ENCODE assay signal across 18 cellular contexts in the genomic region with DNA sequence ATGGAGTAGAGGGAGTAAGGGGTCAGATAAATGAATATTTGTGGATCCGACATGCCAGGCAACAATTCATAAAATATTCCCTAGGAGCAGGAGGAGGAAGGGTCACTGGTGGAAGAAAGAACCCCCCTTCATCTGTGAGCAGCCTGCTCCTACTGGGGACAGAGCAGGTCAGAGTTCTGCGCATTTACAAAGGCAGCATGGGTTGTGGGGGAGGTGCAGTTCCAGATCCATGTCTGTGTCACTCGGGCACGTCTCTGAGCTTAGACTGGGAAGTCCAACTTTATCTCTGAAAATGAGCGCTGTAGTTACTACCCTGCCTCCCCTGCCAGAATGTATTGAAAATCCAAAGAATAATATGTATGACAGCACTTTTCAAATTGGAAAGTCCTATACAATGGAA.
DNase-seq lines count a peak whose midpoint lies in the region; ATAC-seq and TF ChIP-seq lines count a peak whose summit lies in the region.
"Had no signal": no experiment of that assay in that cellular context is flagged by ENCODE, and none has a peak within 500 bp of the region (broad histone marks: within the 10 kb centered on the region; RNA-seq: fewer than 3 reads in every experiment).

No MANE protein-coding gene starts in this region.

- no peak for DNase-seq in CD8-positive, alpha-beta memory T cell
- peak; percentile 43 for DNase-seq in OCI-M1 (lab: John Stamatoyannopoulos, UW)
- DNase-seq in iPS-NIHi7 (ENCODE audit: extremely low spot score): peak; percentile 37
- peak; percentile 34 for DNase-seq in neural progenitor cell (ENCODE audit: low spot score)
- DNase-seq in DMS 273 (lab: John Stamatoyannopoulos, UW; ENCODE audit: unreplicated experiment): no peak
- DNase-seq in OCI-LY7 (ENCODE audit: low spot score): no peak
- DNase-seq: Calu3, DND-41, GF-D8, MG63, NCI-H1105 treated with DMSO at 0.1 percent for 48 hours, NCI-H187, NCI-H446, NCI-H748 treated with DMSO at 0.1 percent for 48 hours, SIG-M5 had no signal

- H3K27me3 Mint-ChIP-seq in CD8-positive, alpha-beta memory T cell: no peaks in the 10 kb centered on the region
- peaks cover 8% of the 10 kb centered on the region for H3K27me3 Mint-ChIP-seq in neural progenitor cell (ENCODE audit: insufficient read depth, low read depth)

- H3K4me2 ChIP-seq in neural progenitor cell: no peak overlapping the region
- no peak overlapping the region for H3K4me2 ChIP-seq in OCI-LY7 (ENCODE audit: low read length)
- H3K4me2 ChIP-seq: A549, KMS-11 had no signal

- H3K4me3 ChIP-seq in CD8-positive, alpha-beta memory T cell (ENCODE audit: low read length): no peak overlapping the region
- H3K4me3 ChIP-seq in neural progenitor cell (no peak overlapping the region), OCI-LY7 (ENCODE audit: low read depth, low read length, poor library complexity, severe bottlenecking) (no peak overlapping the region)
- H3K4me3 ChIP-seq: A549, MG63 had no signal

- no peaks in the 10 kb centered on the region for H3K27me3 ChIP-seq in CD8-positive, alpha-beta memory T cell (ENCODE audit: insufficient read depth, low read length, poor library complexity, severe bottlenecking)
- no peaks in the 10 kb centered on the region for H3K27me3 ChIP-seq in neural progenitor cell
- H3K27me3 ChIP-seq: MG63 had no signal

- H3K79me2 ChIP-seq in neural progenitor cell (ENCODE audit: low read depth): no peaks in the 10 kb centered on the region
- no peaks in the 10 kb centered on the region for H3K79me2 ChIP-seq in OCI-LY7 (ENCODE audit: insufficient read depth, low read depth, low read length)

- no peak overlapping the region for H3K4me3 Mint-ChIP-seq in CD8-positive, alpha-beta memory T cell
- H3K4me3 Mint-ChIP-seq in neural progenitor cell: peak overlapping the region; percentile 41

- TF ChIP-seq CTCF in neural progenitor cell (IDR thresholded peaks at IDR 0.05) (no peak), OCI-LY7 (conservative IDR thresholded peaks at IDR 0.05; ENCODE audit: low read length) (no peak)

- no peaks in the 10 kb centered on the region for H4K20me1 ChIP-seq in neural progenitor cell (ENCODE audit: low read depth)
- no peaks in the 10 kb centered on the region for H4K20me1 ChIP-seq in OCI-LY7 (ENCODE audit: insufficient read depth, low read length)

- no peaks in the 10 kb centered on the region for H3K4me1 ChIP-seq in CD8-positive, alpha-beta memory T cell (ENCODE audit: insufficient read depth, low read length)
- H3K4me1 ChIP-seq in neural progenitor cell: peaks cover 9% of the 10 kb centered on the region
- no peaks in the 10 kb centered on the region for H3K4me1 ChIP-seq in OCI-LY7 (ENCODE audit: insufficient read depth, low read length, poor library complexity, severe bottlenecking)
- H3K4me1 ChIP-seq: A549 had no signal

- H3K36me3 Mint-ChIP-seq in CD8-positive, alpha-beta memory T cell: no peaks in the 10 kb centered on the region
- H3K36me3 Mint-ChIP-seq in neural progenitor cell: no peaks in the 10 kb centered on the region

- H3K9ac ChIP-seq in neural progenitor cell: no peak overlapping the region
- H3K9ac ChIP-seq: KMS-11 had no signal

- H3K9me3 Mint-ChIP-seq in CD8-positive, alpha-beta memory T cell: peaks cover 2 to 16% (median 12%) of the 10 kb centered on the region in 5 donors
- peaks cover 9% of the 10 kb centered on the region for H3K9me3 Mint-ChIP-seq in neural progenitor cell

- intact Hi-C loops in OCI-LY7 (cut with micrococcal nuclease; ENCODE audit: unreplicated experiment): no loop called here

- no TSS peak for BruUV-seq in OCI-LY7 (replicated peaks; lab: Mats Ljungman, UMichigan)

- H3K27ac ChIP-seq in CD8-positive, alpha-beta memory T cell (ENCODE audit: low read depth, low read length): peak overlapping the region; percentile 7
- H3K27ac ChIP-seq in neural progenitor cell (no peak overlapping the region), OCI-LY7 (ENCODE audit: low read depth, low read length, poor library complexity, severe bottlenecking) (no peak overlapping the region)
- H3K27ac ChIP-seq: A549, KMS-11 had no signal

- POLR2A ChIA-PET in CD8-positive, alpha-beta memory T cell (lab: Charles Lee): no interaction called here
- POLR2A ChIA-PET in OCI-LY7 (lab: Charles Lee): no interaction called here

- no peaks in the 10 kb centered on the region for H3K9me2 ChIP-seq in OCI-LY7 (ENCODE audit: insufficient read depth, low read length)

- no peaks in the 10 kb centered on the region for H3K4me1 Mint-ChIP-seq in CD8-positive, alpha-beta memory T cell
- peaks cover 33% of the 10 kb centered on the region for H3K4me1 Mint-ChIP-seq in neural progenitor cell

- no peak overlapping the region for H2AFZ ChIP-seq in neural progenitor cell (replicated peaks)
- no peak overlapping the region for H2AFZ ChIP-seq in OCI-LY7 (ENCODE audit: low read length)

- no peaks in the 10 kb centered on the region for H3K9me3 ChIP-seq in CD8-positive, alpha-beta memory T cell (ENCODE audit: low read length)
- no peaks in the 10 kb centered on the region for H3K9me3 ChIP-seq in neural progenitor cell (ENCODE audit: low read depth)
- peaks cover 8% of the 10 kb centered on the region; the same call in 1 of the 2 replicates for H3K9me3 ChIP-seq in OCI-LY7 (ENCODE audit: low read length)
- H3K9me3 ChIP-seq: MG63 had no signal

- H3K27ac Mint-ChIP-seq in CD8-positive, alpha-beta memory T cell: no peak overlapping the region
- H3K27ac Mint-ChIP-seq in neural progenitor cell: peak overlapping the region; percentile 93

- CTCF ChIA-PET in CD8-positive, alpha-beta memory T cell (lab: Charles Lee): no interaction called here
- CTCF ChIA-PET in OCI-LY7 (lab: Charles Lee; ENCODE audit: unreplicated experiment): no interaction called here

- H3F3A ChIP-seq in neural progenitor cell (ENCODE audit: low read depth): no peaks in the 10 kb centered on the region

- H3K36me3 ChIP-seq in CD8-positive, alpha-beta memory T cell (ENCODE audit: insufficient read depth, low read length): no peaks in the 10 kb centered on the region
- H3K36me3 ChIP-seq in neural progenitor cell (no peaks in the 10 kb centered on the region), OCI-LY7 (ENCODE audit: insufficient read depth, low read length) (no peaks in the 10 kb centered on the region)
- H3K36me3 ChIP-seq: MG63 had no signal

- no peak for ATAC-seq in activated CD4-positive, CD25-positive, alpha-beta regulatory T cell treated with anti-CD3 and anti-CD28 coated beads, Interleukin-2, amount 50 U/mL, for 24 hours
- ATAC-seq: A549 had no signal

Comparison
In these comparisons a context has a peak if more than half of its experiments do, and no peak if none do; other contexts are left out.
1. DNase-seq: peak in OCI-M1 (single experiment), iPS-NIHi7 (single experiment) and neural progenitor cell (single experiment); none in CD8-positive, alpha-beta memory T cell (0 of 5), DMS 273 (single experiment) and OCI-LY7 (single experiment).